In genomic region chr12:76871751-76872150, GRCh38 we compare ENCODE assay signal across 19 cellular contexts. TPM values are rescaled to one million over a fixed set of nuclear protein-coding genes. Genes with fewer than 3 reads are reported as not detected.
A peak's percentile ranks its signal among the peaks of the same experiment; 100 is the strongest.
DNase-seq lines count a peak whose midpoint lies in the region; ATAC-seq and TF ChIP-seq lines count a peak whose summit lies in the region.
"Had no signal": no experiment of that assay in that cellular context is flagged by ENCODE, and none has a peak within 500 bp of the region (broad histone marks: within the 10 kb centered on the region; RNA-seq: fewer than 3 reads in every experiment).

No MANE protein-coding gene starts in this region.

- H3K4me3 ChIP-seq in AG10803 (ENCODE audit: low read length) = no peak overlapping the region
- H3K4me3 ChIP-seq in iPS-18a (ENCODE audit: low read length) = no peak overlapping the region
- H3K4me3 ChIP-seq in aorta (ENCODE audit: low read length in 2 of 2) = peak overlapping the region in 1 of 2 donors; percentile 48
- H3K4me3 ChIP-seq: SJSA1 had no signal

- peak overlapping the region in 4 of 5 experiments; percentile 16 to 33 (median 23) for H3K4me3 Mint-ChIP-seq in brain
- no peak overlapping the region for H3K4me3 Mint-ChIP-seq in activated CD4-positive, alpha-beta T cell treated with anti-CD3 and anti-CD28 coated beads for 36 hours

- intact Hi-C loops in activated CD4-positive, alpha-beta T cell treated with anti-CD3 and anti-CD28 coated beads for 36 hours (cut with DNase I, micrococcal nuclease) = loop anchor here in 1 of 2 experiments (10.0 kb wide), 1 partner anchor 143 kb away; no protein-coding TSS in a partner anchor
- intact Hi-C loops in aorta (cut with DNase I) = no loop called here

- POLR2A ChIA-PET in activated CD4-positive, alpha-beta T cell treated with anti-CD3 and anti-CD28 coated beads for 36 hours (lab: Charles Lee) = no interaction called here

- peak overlapping the region; percentile 64 for H3K27ac ChIP-seq in iPS-18a (ENCODE audit: low read length)
- no peak overlapping the region for H3K27ac ChIP-seq in aorta (ENCODE audit: low read depth in 1 of 2, low read length in 2 of 2)
- H3K27ac ChIP-seq: KMS-11, SJSA1 had no signal

- CTCF ChIA-PET in activated CD4-positive, alpha-beta T cell treated with anti-CD3 and anti-CD28 coated beads for 36 hours (lab: Charles Lee) = interaction anchor here (0.6 kb wide), 1 partner anchor 37 kb away, joined by 4 read pairs; no protein-coding TSS in a partner anchor

- H3K9me3 Mint-ChIP-seq in brain = peaks cover 0 to 3% (median 0%) of the 10 kb centered on the region in 5 experiments
- no peaks in the 10 kb centered on the region for H3K9me3 Mint-ChIP-seq in activated CD4-positive, alpha-beta T cell treated with anti-CD3 and anti-CD28 coated beads for 36 hours (ENCODE audit: low read depth)
- H3K9me3 Mint-ChIP-seq: H9 had no signal

- ATAC-seq in HG03159 (IDR thresholded peaks at IDR 0.05; ENCODE audit: unreplicated experiment) (no peak), aorta (ENCODE audit: low FRiP score) (no peak)
- no peak for ATAC-seq in activated CD4-positive, alpha-beta T cell treated with anti-CD3 and anti-CD28 coated beads for 36 hours
- ATAC-seq: Right ventricle myocardium inferior had no signal

- 4 to 12% methylated on average over 3 of the region's 3 CpGs for WGBS in aorta, 2 donors

- DNase-seq in AG10803 (ENCODE audit: low read depth) (peak; percentile 70), NCI-H446 treated with DMSO at 0.1 percent for 48 hours (lab: John Stamatoyannopoulos, UW) (peak; percentile 33), A172 (ENCODE audit: low spot score) (no peak), aorta (no peak)
- no peak for DNase-seq in activated CD4-positive, alpha-beta T cell treated with anti-CD3 and anti-CD28 coated beads for 36 hours
- DNase-seq: 8988T, EL, GF-D8, MV-4-11, NCI-H1105 treated with DMSO at 0.1 percent for 48 hours, NCI-H2029 treated with DMSO at 0.1 percent for 48 hours, NCI-H524 had no signal

- peak overlapping the region; percentile 17 to 95 (median 42) for H3K27ac Mint-ChIP-seq in brain
- H3K27ac Mint-ChIP-seq in activated CD4-positive, alpha-beta T cell treated with anti-CD3 and anti-CD28 coated beads for 36 hours = no peak overlapping the region

- no peaks in the 10 kb centered on the region for H3K27me3 Mint-ChIP-seq in brain
- H3K27me3 Mint-ChIP-seq in activated CD4-positive, alpha-beta T cell treated with anti-CD3 and anti-CD28 coated beads for 36 hours = peaks cover 19% of the 10 kb centered on the region

- H3K4me1 ChIP-seq in iPS-18a (ENCODE audit: control insufficient read depth, low read depth, low read length) = peaks cover 30% of the 10 kb centered on the region
- H3K4me1 ChIP-seq in aorta (ENCODE audit: control insufficient read depth in 1 of 2, insufficient read depth in 2 of 2, low read length in 2 of 2) = peaks cover 1 to 5% of the 10 kb centered on the region in 2 donors

- H3K36me3 Mint-ChIP-seq in brain = peaks cover 58% of the 10 kb centered on the region
- no peaks in the 10 kb centered on the region for H3K36me3 Mint-ChIP-seq in activated CD4-positive, alpha-beta T cell treated with anti-CD3 and anti-CD28 coated beads for 36 hours (ENCODE audit: low read depth)

- H3K27me3 ChIP-seq in iPS-18a (ENCODE audit: control insufficient read depth, insufficient read depth, low read length) (no peaks in the 10 kb centered on the region), aorta (ENCODE audit: control insufficient read depth in 1 of 2, insufficient read depth in 2 of 2, low read length in 1 of 2) (no peaks in the 10 kb centered on the region)
- H3K27me3 ChIP-seq: SJSA1 had no signal

- peak overlapping the region; percentile 34 for H3K9ac ChIP-seq in iPS-18a (ENCODE audit: low read length)
- H3K9ac ChIP-seq: KMS-11 had no signal

- H3K9me3 ChIP-seq in iPS-18a (ENCODE audit: control insufficient read depth, low read depth, low read length) (no peaks in the 10 kb centered on the region), aorta (ENCODE audit: control insufficient read depth, low read length) (no peaks in the 10 kb centered on the region)
- H3K9me3 ChIP-seq: SJSA1 had no signal

- peaks cover 90% of the 10 kb centered on the region for H3K4me1 Mint-ChIP-seq in brain
- H3K4me1 Mint-ChIP-seq in activated CD4-positive, alpha-beta T cell treated with anti-CD3 and anti-CD28 coated beads for 36 hours = no peaks in the 10 kb centered on the region

- TF ChIP-seq CTCF in AG10803 (conservative IDR thresholded peaks at IDR 0.05; ENCODE audit: low read length) (no peak), brain (conservative IDR thresholded peaks at IDR 0.05) (no peak)

- H3K36me3 ChIP-seq in iPS-18a (ENCODE audit: control insufficient read depth, low read depth, low read length) (no peaks in the 10 kb centered on the region), aorta (ENCODE audit: control insufficient read depth in 1 of 2, insufficient read depth in 2 of 2, low read length in 1 of 2) (peaks cover 0 to 2% of the 10 kb centered on the region in 2 donors)
- H3K36me3 ChIP-seq: SJSA1 had no signal

RNA-seq across cellular contexts. Expression of gene CSRP2, which starts 7.1 kb away (rescaled TPM):
- polyA plus RNA-seq in brain (ENCODE audit: insufficient read depth, low read depth, low replicate concordance) = 39.6 TPM
- 33.7 and 36.7 TPM in 2 replicates for total RNA-seq in A172 (2014; rRNA removed; shearing (Covaris generic))
- total RNA-seq in activated CD4-positive, alpha-beta T cell treated with anti-CD3 and anti-CD28 coated beads for 36 hours = 1 to 10 TPM; 1.8 to 2.0 TPM
- total RNA-seq in aorta = 100 to 1,000 TPM in 1 of 2 donors, 10 to 100 TPM in 1; 67.4 to 163 TPM
- 100 to 1,000 TPM; 123 to 179 TPM for polyA plus RNA-seq in aorta

Comparison
In these comparisons a context has a peak if more than half of its experiments do, and no peak if none do; other contexts are left out.
1. DNase-seq: peak in AG10803 (single experiment) and NCI-H446 treated with DMSO at 0.1 percent for 48 hours (single experiment); none in A172 (single experiment), activated CD4-positive, alpha-beta T cell treated with anti-CD3 and anti-CD28 coated beads for 36 hours (single experiment) and aorta (0 of 2).
2. RNA of gene CSRP2, which starts 7.1 kb away (total RNA-seq): 67.4 to 163 TPM in aorta and 33.7 to 36.7 TPM in A172; 1.8 to 2.0 TPM in activated CD4-positive, alpha-beta T cell treated with anti-CD3 and anti-CD28 coated beads for 36 hours; every median in the first group is over 10 times any median in the second.